Comparison of ENCODE assay signal across 1 cellular context in the genomic region with DNA sequence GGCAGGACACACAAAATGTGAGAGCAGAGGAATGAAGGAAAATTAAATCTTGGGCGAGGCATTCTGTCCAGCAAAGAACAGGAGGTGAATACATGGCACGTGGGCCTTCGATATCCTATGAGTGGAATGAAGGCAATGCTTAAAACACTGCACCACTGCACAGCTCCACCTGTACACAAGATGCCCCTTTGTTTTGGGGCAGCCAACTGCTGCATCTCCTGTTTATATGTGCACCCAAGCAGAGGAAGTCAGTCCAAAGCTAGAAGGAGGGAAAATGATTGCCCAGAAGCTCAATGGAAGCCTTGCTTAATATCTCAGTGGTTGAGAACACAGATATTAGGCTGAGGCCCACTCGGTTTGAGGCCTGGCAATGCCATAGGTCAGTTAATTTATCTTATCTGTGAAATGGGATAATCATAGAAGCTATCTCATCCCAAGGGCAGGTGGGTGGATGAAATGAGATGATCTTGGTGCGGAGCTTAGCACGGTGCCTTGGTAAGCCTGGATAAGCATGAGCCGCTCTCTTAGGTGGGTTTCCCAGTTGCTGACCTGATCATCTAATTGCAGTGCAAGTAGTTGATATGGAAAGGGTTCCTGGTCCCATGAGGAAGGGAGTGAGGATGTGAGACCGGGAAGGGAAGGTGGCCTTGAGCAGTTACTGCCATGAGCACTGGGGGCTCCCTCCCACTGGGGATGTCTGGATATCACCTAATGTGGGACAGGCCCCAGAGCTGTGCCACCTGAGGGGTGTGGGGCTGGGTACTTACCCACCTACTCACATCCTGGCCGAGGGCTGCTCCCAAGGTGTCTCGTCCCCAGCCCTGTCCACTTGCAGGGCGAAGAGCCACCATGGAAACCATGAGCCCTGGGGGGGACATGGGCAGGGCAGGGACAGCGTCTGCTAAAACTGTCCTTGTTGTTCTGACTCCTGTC.
TF ChIP-seq lines count a peak whose summit lies in the region.

No MANE protein-coding gene starts in this region.

TF ChIP-seq in GM23338, 12 proteins besides CTCF, POLR2A, EP300 and RAD21 (continued from another document):
- TF ChIP-seq REST (IDR thresholded peaks at IDR 0.05; ENCODE audit: unreplicated experiment) (no peak), EZH2phosphoT487 (IDR thresholded peaks at IDR 0.05; ENCODE audit: unreplicated experiment) (no peak)
